In the genomic region with DNA sequence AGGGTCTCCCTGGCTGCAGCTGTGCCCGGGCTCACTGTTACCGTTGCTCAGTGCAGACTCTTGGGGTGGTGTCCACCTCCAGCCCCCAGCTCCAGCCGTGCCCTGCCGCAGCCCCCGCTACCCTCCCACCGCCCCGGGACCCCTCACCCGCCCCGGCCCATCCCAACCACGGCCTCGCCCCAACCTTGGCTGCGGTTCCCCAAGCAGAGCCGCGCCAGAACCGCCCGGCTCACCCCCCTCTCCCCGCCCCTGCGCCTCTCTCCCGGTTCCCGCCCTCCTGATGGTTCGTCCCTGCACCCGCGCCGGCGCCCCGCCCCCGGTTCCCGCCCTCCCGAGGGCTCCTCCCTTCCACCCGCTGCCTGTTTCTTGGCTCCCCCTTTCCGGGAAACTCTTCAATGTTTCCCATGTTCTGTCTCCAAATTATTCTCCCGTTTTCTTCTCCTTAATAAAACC, we compare ENCODE assay signal across 8 cellular contexts. TPM values are rescaled to one million over a fixed set of nuclear protein-coding genes. Genes with fewer than 3 reads are reported as not detected.
DNase-seq lines count a peak whose midpoint lies in the region; ATAC-seq and TF ChIP-seq lines count a peak whose summit lies in the region.

No MANE protein-coding gene starts in this region.

- no peak overlapping the region for H4K12ac ChIP-seq in trophoblast cell (ENCODE audit: low read depth, low read length)

- H3K27me3 Mint-ChIP-seq in activated naive CD8-positive, alpha-beta T cell treated with anti-CD3 and anti-CD28 coated beads, Interleukin-2, amount 50 U/mL, for 24 hours, result peaks cover 16% of the 10 kb centered on the region

- no peaks in the 10 kb centered on the region for H3K36me3 Mint-ChIP-seq in activated naive CD8-positive, alpha-beta T cell treated with anti-CD3 and anti-CD28 coated beads, Interleukin-2, amount 50 U/mL, for 24 hours (ENCODE audit: low read depth)

- H3K27me3 ChIP-seq in heart right ventricle (peaks cover 0 to 6% (median 0%) of the 10 kb centered on the region in 7 donors), trophoblast cell (ENCODE audit: insufficient read depth, low read length) (no peaks in the 10 kb centered on the region)

- H3K4me1 ChIP-seq in heart right ventricle (peaks cover 7 to 40% (median 25%) of the 10 kb centered on the region in 9 donors), trophoblast cell (ENCODE audit: control insufficient read depth in 1 of 2, insufficient read depth in 2 of 2, low read length in 2 of 2) (peaks cover 11 to 14% of the 10 kb centered on the region in 2 experiments), urinary bladder (ENCODE audit: insufficient read depth) (no peaks in the 10 kb centered on the region)

- WGBS in heart right ventricle, 2 donors, result 1% methylated on average over 31 to 32 of the region's 32 CpGs
- WGBS in trophoblast cell (ENCODE audit: extremely low coverage, insufficient coverage, insufficient read length), result no CpG with 5 or more reads among the region's 32 CpGs
- whole genome bisulfite sequencing in urinary bladder, result under 1% methylated on average over 32 of the region's 32 CpGs

- no peak for TF ChIP-seq CTCF in GM10248 (IDR thresholded peaks at IDR 0.05; ENCODE audit: control extremely low read depth, extremely low read depth, low read depth, missing control alignments)
- no peak for TF ChIP-seq CTCF in heart right ventricle (IDR thresholded peaks at IDR 0.05)

- peaks cover 9% of the 10 kb centered on the region for H3K79me1 ChIP-seq in trophoblast cell (ENCODE audit: low read length)

- H3K4ac ChIP-seq in trophoblast cell (ENCODE audit: low read depth, low read length), result no peak overlapping the region

- H3K9me3 Mint-ChIP-seq in activated naive CD8-positive, alpha-beta T cell treated with anti-CD3 and anti-CD28 coated beads, Interleukin-2, amount 50 U/mL, for 24 hours, result no peaks in the 10 kb centered on the region

- peak overlapping the region; percentile 15 for H3K27ac Mint-ChIP-seq in activated naive CD8-positive, alpha-beta T cell treated with anti-CD3 and anti-CD28 coated beads, Interleukin-2, amount 50 U/mL, for 24 hours

- no peak overlapping the region for H4K91ac ChIP-seq in trophoblast cell (ENCODE audit: low read depth, low read length)

- H3K36me3 ChIP-seq in heart right ventricle (peaks cover 0 to 10% (median 0%) of the 10 kb centered on the region in 9 donors), trophoblast cell (ENCODE audit: control insufficient read depth in 1 of 2, insufficient read depth in 2 of 2, low read length in 2 of 2) (peaks cover 1 to 2% of the 10 kb centered on the region in 2 experiments), urinary bladder (ENCODE audit: insufficient read depth) (no peaks in the 10 kb centered on the region)

- POLR2A ChIA-PET in GM10248 (lab: Yijun Ruan, JAX), result no interaction called here

- no peak overlapping the region for H3K9ac ChIP-seq in trophoblast cell (ENCODE audit: low read length)

- H3K4me2 ChIP-seq in trophoblast cell (ENCODE audit: low read length), result peak overlapping the region; percentile 48

- H3K4me3 ChIP-seq in heart right ventricle, result peak overlapping the region in 9 of 10 donors; percentile 18 to 53 (median 47)
- H3K4me3 ChIP-seq in trophoblast cell (ENCODE audit: low read depth, low read length), result peak overlapping the region; percentile 57
- peak overlapping the region; percentile 17 for H3K4me3 ChIP-seq in urinary bladder (ENCODE audit: low read depth, low read length)

- H3K9me3 ChIP-seq in heart right ventricle, result no peaks in the 10 kb centered on the region
- H3K9me3 ChIP-seq in trophoblast cell (ENCODE audit: insufficient read depth, low read depth, low read length), result peaks cover 5% of the 10 kb centered on the region

- peak; percentile 68 for ATAC-seq in activated naive CD8-positive, alpha-beta T cell treated with anti-CD3 and anti-CD28 coated beads, Interleukin-2, amount 50 U/mL, for 24 hours
- peak; percentile 73 to 88 (median 76) for ATAC-seq in heart right ventricle
- no peak for ATAC-seq in GM21526 (IDR thresholded peaks at IDR 0.05; ENCODE audit: low FRiP score, unreplicated experiment)

- H4K8ac ChIP-seq in trophoblast cell (ENCODE audit: low read depth, low read length), result no peak overlapping the region

- no peak overlapping the region for H3K14ac ChIP-seq in trophoblast cell (ENCODE audit: low read length)

- H2BK120ac ChIP-seq in trophoblast cell (ENCODE audit: insufficient read depth, low read length, poor library complexity), result no peak overlapping the region

- no peak overlapping the region for H2BK12ac ChIP-seq in trophoblast cell (ENCODE audit: low read length)

- H3K23ac ChIP-seq in trophoblast cell (ENCODE audit: low read length), result no peak overlapping the region

- H2AK5ac ChIP-seq in trophoblast cell (ENCODE audit: low read length), result no peak overlapping the region

- no peaks in the 10 kb centered on the region for H3K79me2 ChIP-seq in trophoblast cell (ENCODE audit: control insufficient read depth, insufficient read depth, low read length, poor library complexity)

- intact Hi-C loops in heart right ventricle (cut with DNase I), result loop anchor here in 3 of 10 donors (5.0 kb wide), 1 partner anchor 38 kb away; no protein-coding TSS in a partner anchor

- H3K18ac ChIP-seq in trophoblast cell (ENCODE audit: low read length), result no peak overlapping the region

- DNase-seq in GM10248 (ENCODE audit: extremely low spot score) (peak; percentile 80), HuH-7.5 (ENCODE audit: low spot score) (peak; percentile 66), SHP77 treated with DMSO at 0.1 percent for 48 hours (lab: John Stamatoyannopoulos, UW) (peak; percentile 65), heart right ventricle (peak; percentile 89 to 92), trophoblast cell (peak; percentile 17 to 70)
- peak; percentile 73 for DNase-seq in activated naive CD8-positive, alpha-beta T cell treated with anti-CD3 and anti-CD28 coated beads, Interleukin-2, amount 50 U/mL, for 24 hours

- H3K27ac ChIP-seq in heart right ventricle (peak overlapping the region in 3 of 10 donors; percentile 8 to 56 (median 44)), trophoblast cell (ENCODE audit: low read depth, low read length) (no peak overlapping the region), urinary bladder (ENCODE audit: low read depth) (no peak overlapping the region)

- no peak overlapping the region for H2AFZ ChIP-seq in trophoblast cell (ENCODE audit: insufficient read depth, low read length, poor library complexity)

- CTCF ChIA-PET in GM10248 (lab: Yijun Ruan, JAX), result no interaction called here

- peak overlapping the region; percentile 74 for H3K4me3 Mint-ChIP-seq in activated naive CD8-positive, alpha-beta T cell treated with anti-CD3 and anti-CD28 coated beads, Interleukin-2, amount 50 U/mL, for 24 hours

- H2BK5ac ChIP-seq in trophoblast cell (ENCODE audit: low read depth, low read length, poor library complexity), result no peak overlapping the region

- peaks cover 12% of the 10 kb centered on the region for H3K4me1 Mint-ChIP-seq in activated naive CD8-positive, alpha-beta T cell treated with anti-CD3 and anti-CD28 coated beads, Interleukin-2, amount 50 U/mL, for 24 hours

RNA-seq across cellular contexts. Expression of a gene that starts 40.3 kb away (rescaled TPM):
- total RNA-seq in heart right ventricle, result 10 to 100 TPM; 38.1 to 71.4 (median 49.0) TPM
- polyA plus RNA-seq in heart right ventricle, result 100 to 1,000 TPM in 1 of 2 donors, 10 to 100 TPM in 1; 32.4 to 127 TPM
- 58.8 and 60.1 TPM in 2 replicates for polyA plus RNA-seq in trophoblast cell (2013)
- total RNA-seq in urinary bladder, result 324 TPM
- 73.7 TPM for polyA plus RNA-seq in urinary bladder
